ENCODE assay signal across 8 cellular contexts in the genomic region with DNA sequence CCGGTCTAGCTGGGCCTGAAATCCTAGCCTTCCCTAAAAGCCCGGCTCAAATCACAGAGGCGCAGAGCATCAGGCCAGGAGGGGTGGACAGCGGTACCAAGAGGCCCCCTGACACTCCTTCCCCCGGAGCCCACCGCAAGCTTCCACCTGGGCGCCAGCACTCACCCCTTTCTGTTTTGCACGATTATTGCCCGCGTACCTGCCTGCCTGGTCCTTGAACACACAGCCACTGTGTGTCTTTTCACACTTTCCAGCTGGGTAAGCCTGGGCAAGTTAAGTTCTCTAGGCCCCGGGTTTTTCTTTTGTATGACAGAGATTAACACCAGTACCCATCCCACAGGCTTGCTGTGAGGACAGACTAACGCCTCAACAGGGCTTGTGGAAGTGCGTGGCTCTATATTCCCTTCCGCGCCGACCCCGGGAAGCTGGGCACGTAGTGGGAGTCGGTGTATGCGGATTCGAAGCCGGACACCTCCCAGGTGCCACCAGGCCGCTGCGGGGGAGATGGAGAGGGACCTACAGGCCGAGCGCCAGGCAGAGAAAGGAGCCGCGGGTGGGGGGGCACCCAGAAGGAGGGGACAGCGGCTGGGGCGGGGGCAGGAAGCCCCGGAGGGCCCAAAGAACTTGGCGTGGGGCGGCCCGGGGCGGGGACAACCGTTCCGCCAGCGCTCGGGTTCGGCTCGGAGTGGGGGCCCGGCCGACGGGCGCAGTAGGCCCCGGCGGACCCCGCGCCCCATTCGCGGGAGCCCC. TPM values are rescaled to one million over a fixed set of nuclear protein-coding genes. Genes with fewer than 3 reads are reported as not detected.
A peak's percentile ranks its signal among the peaks of the same experiment; 100 is the strongest.
DNase-seq lines count a peak whose midpoint lies in the region; ATAC-seq and TF ChIP-seq lines count a peak whose summit lies in the region.

No MANE protein-coding gene starts in this region.

- CTCF ChIA-PET in CD4-positive, alpha-beta memory T cell (lab: Charles Lee; ENCODE audit: partially characterized antibody): interaction anchor here (0.7 to 1.6 kb wide), 3 partner anchors 30 to 105 kb away, joined by 3 to 9 read pairs (median 3); a partner anchor contains a TSS
- CTCF ChIA-PET in activated B cell treated with CpG ODN at 0.5 μM for 24 hours (lab: Charles Lee): no interaction called here

- H3K4me1 ChIP-seq in CD4-positive, alpha-beta memory T cell (ENCODE audit: insufficient read depth, low read length): peaks cover 31% of the 10 kb centered on the region

- DNase-seq in CD4-positive, alpha-beta memory T cell: peak; percentile 42 to 67 (median 46)
- DNase-seq in HL-60 (ENCODE audit: low read depth in 1 of 2, low spot score in 1 of 2) (peak; percentile 28 to 29), activated B cell treated with CpG ODN at 0.5 μM for 24 hours (peak; percentile 53), left lobe of liver (ENCODE audit: low spot score) (peak; percentile 69), NCI-H1436 (lab: John Stamatoyannopoulos, UW) (no peak)
- DNase-seq in central memory CD8-positive, alpha-beta T cell (ENCODE audit: low spot score in 2 of 2): peak in 1 of 2 donors; percentile 33
- peak; percentile 44 to 60 for DNase-seq in stimulated activated CD4-positive, alpha-beta T cell treated with anti-CD3 and anti-CD28 coated beads, Interleukin-4, amount 100 ng/mL, for 4 hours

- no peaks in the 10 kb centered on the region for H3K9me3 Mint-ChIP-seq in CD4-positive, alpha-beta memory T cell
- H3K9me3 Mint-ChIP-seq in activated B cell treated with CpG ODN at 0.5 μM for 24 hours: no peaks in the 10 kb centered on the region
- no peaks in the 10 kb centered on the region for H3K9me3 Mint-ChIP-seq in central memory CD8-positive, alpha-beta T cell

- H3K27ac ChIP-seq in CD4-positive, alpha-beta memory T cell (ENCODE audit: low read depth, low read length): peak overlapping the region; percentile 63
- peak overlapping the region; percentile 47 for H3K27ac ChIP-seq in HL-60 (replicated peaks)

- H3K27me3 Mint-ChIP-seq in CD4-positive, alpha-beta memory T cell: no peaks in the 10 kb centered on the region
- H3K27me3 Mint-ChIP-seq in activated B cell treated with CpG ODN at 0.5 μM for 24 hours: peaks cover 1% of the 10 kb centered on the region
- no peaks in the 10 kb centered on the region for H3K27me3 Mint-ChIP-seq in central memory CD8-positive, alpha-beta T cell

- H3K36me3 ChIP-seq in CD4-positive, alpha-beta memory T cell (ENCODE audit: insufficient read depth, low read length): peaks cover 23% of the 10 kb centered on the region

- TF ChIP-seq CTCF in HL-60 (IDR thresholded peaks at IDR 0.05; ENCODE audit: insufficient read depth, low read length) (no peak), activated B cell treated with CpG ODN at 0.5 μM for 24 hours (IDR thresholded peaks at IDR 0.05) (no peak)

- ATAC-seq in GM19467 (IDR thresholded peaks at IDR 0.05; ENCODE audit: unreplicated experiment) (peak; percentile 40), activated B cell treated with CpG ODN at 0.5 μM for 24 hours (ENCODE audit: low read depth) (peak; percentile 41), left lobe of liver (peak; percentile 52)
- peak; percentile 45 for ATAC-seq in central memory CD8-positive, alpha-beta T cell (replicated peaks; ENCODE audit: extremely low read depth, poor library complexity, severe bottlenecking)

- peaks cover 21 to 44% (median 27%) of the 10 kb centered on the region in 4 donors for H3K4me1 Mint-ChIP-seq in CD4-positive, alpha-beta memory T cell
- H3K4me1 Mint-ChIP-seq in activated B cell treated with CpG ODN at 0.5 μM for 24 hours: peaks cover 24% of the 10 kb centered on the region
- H3K4me1 Mint-ChIP-seq in central memory CD8-positive, alpha-beta T cell: peaks cover 41% of the 10 kb centered on the region

- POLR2A ChIA-PET in CD4-positive, alpha-beta memory T cell (lab: Charles Lee; ENCODE audit: partially characterized antibody): interaction anchor here (0.7 to 2.3 kb wide), 3 partner anchors 36 to 350 kb away, joined by 3 to 7 read pairs (median 4); a partner anchor contains a TSS
- POLR2A ChIA-PET in activated B cell treated with CpG ODN at 0.5 μM for 24 hours (lab: Charles Lee): interaction anchor here (0.7 to 0.9 kb wide), 2 partner anchors 69 to 235 kb away, joined by 3 read pairs; a partner anchor contains a TSS

- H3K36me3 Mint-ChIP-seq in CD4-positive, alpha-beta memory T cell: peaks cover 16 to 36% of the 10 kb centered on the region in 2 donors
- peaks cover 35% of the 10 kb centered on the region for H3K36me3 Mint-ChIP-seq in activated B cell treated with CpG ODN at 0.5 μM for 24 hours (ENCODE audit: low read depth)
- peaks cover 14% of the 10 kb centered on the region for H3K36me3 Mint-ChIP-seq in central memory CD8-positive, alpha-beta T cell (ENCODE audit: insufficient read depth)

- H3K27ac Mint-ChIP-seq in CD4-positive, alpha-beta memory T cell: peak overlapping the region; percentile 91 to 98 (median 96)
- peak overlapping the region; percentile 82 for H3K27ac Mint-ChIP-seq in activated B cell treated with CpG ODN at 0.5 μM for 24 hours
- peak overlapping the region; percentile 97 for H3K27ac Mint-ChIP-seq in central memory CD8-positive, alpha-beta T cell (ENCODE audit: low read depth)

- no peaks in the 10 kb centered on the region for H3K9me3 ChIP-seq in CD4-positive, alpha-beta memory T cell (ENCODE audit: control insufficient read depth in 1 of 2, low read length in 2 of 2)

- H3K27me3 ChIP-seq in CD4-positive, alpha-beta memory T cell (ENCODE audit: insufficient read depth, low read length): no peaks in the 10 kb centered on the region
- H3K27me3 ChIP-seq in HL-60 (ENCODE audit: insufficient read depth, poor library complexity, severe bottlenecking): no peaks in the 10 kb centered on the region

- peak overlapping the region; percentile 30 to 84 for H3K4me3 ChIP-seq in CD4-positive, alpha-beta memory T cell (ENCODE audit: low read length in 2 of 2)
- peak overlapping the region; percentile 72 for H3K4me3 ChIP-seq in HL-60 (replicated peaks; ENCODE audit: insufficient read depth, low read length)

- H3K4me3 Mint-ChIP-seq in CD4-positive, alpha-beta memory T cell: peak overlapping the region; percentile 92 to 99 (median 95)
- peak overlapping the region; percentile 92 for H3K4me3 Mint-ChIP-seq in activated B cell treated with CpG ODN at 0.5 μM for 24 hours
- peak overlapping the region; percentile 98 for H3K4me3 Mint-ChIP-seq in central memory CD8-positive, alpha-beta T cell

- intact Hi-C loops in CD4-positive, alpha-beta memory T cell (cut with micrococcal nuclease): loop anchor here (1.0 to 10.0 kb wide), 9 partner anchors 35 to 432 kb away; a partner anchor contains a TSS
- intact Hi-C loops in activated B cell treated with CpG ODN at 0.5 μM for 24 hours (cut with micrococcal nuclease): loop anchor here (1.0 to 5.0 kb wide), 15 partner anchors 37 to 800 kb away; a partner anchor contains a TSS

RNA-seq across cellular contexts. Expression of a gene that starts 0.8 kb away (rescaled TPM):
- total RNA-seq in CD4-positive, alpha-beta memory T cell: 10 to 100 TPM; 25.2 to 25.6 TPM
- 10 to 100 TPM in 1 of 2 donors, 1 to 10 TPM in 1; 3.7 to 14.5 TPM for polyA plus RNA-seq in CD4-positive, alpha-beta memory T cell
- total RNA-seq in activated B cell treated with CpG ODN at 0.5 μM for 24 hours (21.0 and 28.4 TPM in 2 replicates), left lobe of liver (12.0 TPM)

RNA-seq across cellular contexts. Expression of a gene that starts 36.0 kb away (rescaled TPM):
- total RNA-seq in CD4-positive, alpha-beta memory T cell: 10 to 100 TPM; 15.9 to 16.8 TPM
- 1 to 10 TPM in 1 of 2 donors, under 1 TPM in 1; 0.19 to 3.7 TPM for polyA plus RNA-seq in CD4-positive, alpha-beta memory T cell
- total RNA-seq in activated B cell treated with CpG ODN at 0.5 μM for 24 hours (14.0 and 16.2 TPM in 2 replicates), left lobe of liver (6.5 TPM)
